ENCODE assay signal across 15 cellular contexts in the genomic region with DNA sequence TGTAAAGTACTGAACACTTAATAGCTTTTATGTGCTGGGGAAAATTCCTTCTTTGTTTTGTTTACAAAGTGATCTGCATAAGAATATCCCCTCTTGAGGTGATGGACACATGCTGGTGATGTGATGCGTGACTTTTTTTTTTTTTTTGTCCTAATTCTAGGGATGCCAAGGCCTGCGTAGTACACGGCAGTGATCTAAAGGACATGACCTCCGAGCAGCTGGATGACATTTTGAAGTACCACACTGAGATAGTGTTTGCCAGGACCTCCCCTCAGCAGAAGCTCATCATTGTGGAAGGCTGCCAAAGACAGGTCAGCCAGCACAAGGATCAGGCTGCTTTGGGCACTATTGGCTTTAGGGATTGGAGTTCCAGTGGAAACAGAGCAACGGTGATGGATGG.
"Had no signal": no experiment of that assay in that cellular context is flagged by ENCODE, and none has a peak within 500 bp of the region (broad histone marks: within the 10 kb centered on the region; RNA-seq: fewer than 3 reads in every experiment).

No MANE protein-coding gene starts in this region.

- H3K9me3 Mint-ChIP-seq: activated CD4-positive, alpha-beta memory T cell treated with anti-CD3 and anti-CD28 coated beads, Interleukin-2, amount 10 ng/mL, durations not matched to agents 7 days and 5 days; brain; dendritic cell treated with granulocyte-macrophage colony-stimulating factor and Interleukin-4, amounts not matched to agents 40 ng/mL and 50 ng/mL, for 4 days had no signal

- H3K27me3 Mint-ChIP-seq: activated CD4-positive, alpha-beta memory T cell treated with anti-CD3 and anti-CD28 coated beads, Interleukin-2, amount 10 ng/mL, durations not matched to agents 7 days and 5 days; dendritic cell treated with granulocyte-macrophage colony-stimulating factor and Interleukin-4, amounts not matched to agents 40 ng/mL and 50 ng/mL, for 4 days had no signal

- H3K4me3 Mint-ChIP-seq: activated CD4-positive, alpha-beta memory T cell treated with anti-CD3 and anti-CD28 coated beads, Interleukin-2, amount 10 ng/mL, durations not matched to agents 7 days and 5 days; brain; dendritic cell treated with granulocyte-macrophage colony-stimulating factor and Interleukin-4, amounts not matched to agents 40 ng/mL and 50 ng/mL, for 4 days had no signal

- H3K27ac Mint-ChIP-seq: activated CD4-positive, alpha-beta memory T cell treated with anti-CD3 and anti-CD28 coated beads, Interleukin-2, amount 10 ng/mL, durations not matched to agents 7 days and 5 days; dendritic cell treated with granulocyte-macrophage colony-stimulating factor and Interleukin-4, amounts not matched to agents 40 ng/mL and 50 ng/mL, for 4 days had no signal

- ATAC-seq: esophagus mucosa; left lobe of liver; stimulated activated naive CD8-positive, alpha-beta T cell treated with anti-CD3 and anti-CD28 coated beads, Interleukin-15, Interleukin-2, amounts not matched to agents 100 U/mL and 50 U/mL, for 24 hours had no signal

- DNase-seq: activated CD4-positive, alpha-beta memory T cell treated with anti-CD3 and anti-CD28 coated beads, Interleukin-2, amount 10 ng/mL, durations not matched to agents 7 days and 5 days; activated naive CD4-positive, alpha-beta T cell treated with Interleukin-2 at 50 U/mL for 16 hours; amniotic stem cell; cerebellar nuclear complex; glutamatergic neuron; mesendoderm; stimulated activated CD4-positive, alpha-beta T cell treated with anti-CD3 and anti-CD28 coated beads, Interleukin-4, amount 100 ng/mL, for 1 hour; stimulated activated CD8-positive, alpha-beta memory T cell treated with anti-CD3 and anti-CD28 coated beads, Interleukin-4, amount 100 ng/mL, for 48 hours; stimulated activated naive CD8-positive, alpha-beta T cell treated with anti-CD3 and anti-CD28 coated beads, Interleukin-15, Interleukin-2, amounts not matched to agents 100 U/mL and 50 U/mL, for 24 hours; SW 1271; T-helper 9 cell had no signal

- H3K4me1 Mint-ChIP-seq: brain had no signal
